Comparison of ENCODE assay signal across 1 cellular context in genomic region chr22:18905540-18906409, GRCh38.
TF ChIP-seq lines count a peak whose summit lies in the region.

Gene DGCR6 (plus strand): TSS chr22:18906320. CDS start chr22:18906375, 55 bp downstream.

TF ChIP-seq in HCT116, 20 proteins besides CTCF, POLR2A, EP300 and RAD21 (continued from another document):
- TF ChIP-seq REST (IDR thresholded peaks at IDR 0.05; ENCODE audit: low read depth) = no peak
- no peak for TF ChIP-seq CEBPB (IDR thresholded peaks at IDR 0.05; ENCODE audit: low read depth)
- no peak for TF ChIP-seq FOSL1 (IDR thresholded peaks at IDR 0.05; ENCODE audit: low read depth)
- TF ChIP-seq ZBTB33 (IDR thresholded peaks at IDR 0.05; ENCODE audit: extremely low read depth, insufficient replicate concordance, low read length) = no peak
